22 cellular contexts compared by ENCODE assay signal in the genomic region with DNA sequence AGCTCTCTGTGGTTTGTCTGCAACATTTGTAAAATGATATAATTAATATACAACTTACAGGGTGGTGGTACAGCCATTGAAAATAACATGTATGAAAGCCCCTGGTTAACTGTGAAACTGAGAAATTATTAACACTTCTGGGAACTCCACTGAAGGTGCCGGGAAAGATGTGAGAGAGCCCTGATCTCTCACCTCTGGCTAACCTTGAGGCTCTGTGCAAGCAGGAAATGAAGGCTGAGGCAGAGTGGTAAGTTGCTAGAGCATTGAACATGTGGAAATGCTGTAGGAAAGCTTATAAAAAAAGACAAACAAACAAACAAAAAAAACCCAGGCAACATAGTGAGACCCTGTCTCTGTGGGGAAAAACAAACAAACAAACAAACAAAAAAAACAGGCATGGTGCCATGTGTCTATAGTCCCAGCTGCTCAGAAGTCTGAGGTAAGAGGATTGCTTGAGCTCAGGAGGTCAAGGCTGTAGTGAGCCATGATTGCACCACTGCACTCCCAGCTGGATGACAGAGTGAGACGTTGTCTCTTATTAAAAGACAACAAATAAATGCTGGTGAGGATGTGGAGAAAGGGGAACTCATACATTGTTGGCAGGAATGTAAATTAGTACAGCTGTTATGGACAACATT. TPM values are rescaled to one million over a fixed set of nuclear protein-coding genes. Genes with fewer than 3 reads are reported as not detected.
A peak's percentile ranks its signal among the peaks of the same experiment; 100 is the strongest.
DNase-seq lines count a peak whose midpoint lies in the region; ATAC-seq and TF ChIP-seq lines count a peak whose summit lies in the region.
"Had no signal": no experiment of that assay in that cellular context is flagged by ENCODE, and none has a peak within 500 bp of the region (broad histone marks: within the 10 kb centered on the region; RNA-seq: fewer than 3 reads in every experiment).

No MANE protein-coding gene starts in this region.

- H3K36me3 ChIP-seq in Panc1 (ENCODE audit: control insufficient read depth, insufficient read depth, low read length) = no peaks in the 10 kb centered on the region
- no peaks in the 10 kb centered on the region for H3K36me3 ChIP-seq in endodermal cell (ENCODE audit: control insufficient read depth, insufficient read depth, low read length)
- H3K36me3 ChIP-seq: upper lobe of left lung had no signal

- H3K9me3 ChIP-seq in Panc1 (ENCODE audit: control insufficient read depth, insufficient read depth, low read depth, low read length) (no peaks in the 10 kb centered on the region; the same call in 1 of the 2 replicates), endodermal cell (ENCODE audit: control insufficient read depth, low read length) (peaks cover 52% of the 10 kb centered on the region)

- peak overlapping the region; percentile 23; the same call in 1 of the 2 replicates for H3K27ac ChIP-seq in Panc1 (ENCODE audit: low read length)
- H3K27ac ChIP-seq in endodermal cell (ENCODE audit: low read depth, low read length) = no peak overlapping the region
- H3K27ac ChIP-seq: 22Rv1, stomach, upper lobe of left lung had no signal

- intact Hi-C loops in Panc1 (cut with micrococcal nuclease; ENCODE audit: unreplicated experiment) = no loop called here

- H3K27me3 ChIP-seq in Panc1 (ENCODE audit: control insufficient read depth, insufficient read depth, low read length) (no peaks in the 10 kb centered on the region), endodermal cell (ENCODE audit: control insufficient read depth, insufficient read depth, low read length, poor library complexity, severe bottlenecking) (no peaks in the 10 kb centered on the region)
- H3K27me3 ChIP-seq: stomach, upper lobe of left lung had no signal

- no peaks in the 10 kb centered on the region for H3K4me1 ChIP-seq in Panc1 (ENCODE audit: control insufficient read depth, insufficient read depth, low read length)
- no peaks in the 10 kb centered on the region for H3K4me1 ChIP-seq in endodermal cell (ENCODE audit: control insufficient read depth, insufficient read depth, low read length)
- H3K4me1 ChIP-seq: stomach, upper lobe of left lung had no signal

- H3K9ac ChIP-seq in endodermal cell (ENCODE audit: extremely low read depth, low read length, poor library complexity, severe bottlenecking) = no peak overlapping the region

- CTCF ChIA-PET in Panc1 (lab: Charles Lee) = interaction anchor here (0.6 kb wide), 1 partner anchor 71 kb away, joined by 7 read pairs; no protein-coding TSS in a partner anchor

- no peak overlapping the region for H3K4me3 ChIP-seq in Panc1 (ENCODE audit: low read depth in 2 of 2, low read length in 2 of 2)
- no peak overlapping the region for H3K4me3 ChIP-seq in epithelial cell of proximal tubule (ENCODE audit: low read depth, low read length)
- H3K4me3 ChIP-seq in endodermal cell (ENCODE audit: low read length) = no peak overlapping the region
- H3K4me3 ChIP-seq: stomach, upper lobe of left lung had no signal

- DNase-seq in DMS53 (lab: John Stamatoyannopoulos, UW) (peak; percentile 27), DMS53 treated with DMSO at 0.1 percent for 48 hours (lab: John Stamatoyannopoulos, UW; ENCODE audit: unreplicated experiment) (no peak), Panc1 (ENCODE audit: low read depth, low spot score) (peak; percentile 32), epithelial cell of proximal tubule (ENCODE audit: low read depth) (peak; percentile 12), renal cortical epithelial cell (ENCODE audit: low read depth) (peak; percentile 17), endodermal cell (no peak)
- no peak for DNase-seq in stimulated activated CD8-positive, alpha-beta memory T cell treated with anti-CD3 and anti-CD28 coated beads, Interleukin-4, amount 100 ng/mL, for 48 hours
- DNase-seq: activated CD4-positive, CD25-positive, alpha-beta regulatory T cell; NCI-H187; posterior cingulate gyrus; RPMI8226; stimulated activated CD4-positive, alpha-beta T cell treated with anti-CD3 and anti-CD28 coated beads, Interleukin-4, amount 100 ng/mL, for 1 hour; stomach; upper lobe of left lung had no signal

- H3K4me1 Mint-ChIP-seq in endodermal cell = no peaks in the 10 kb centered on the region
- H3K4me1 Mint-ChIP-seq: B cell, brain had no signal

- peaks cover 34% of the 10 kb centered on the region for H3K36me3 Mint-ChIP-seq in endodermal cell (ENCODE audit: low read depth)

- no TSS peak for BruUV-seq in Panc1 (replicated peaks; lab: Mats Ljungman, UMichigan)

- no peak for TF ChIP-seq CTCF in Panc1 (IDR thresholded peaks at IDR 0.05)
- no peak for TF ChIP-seq CTCF in epithelial cell of proximal tubule (conservative IDR thresholded peaks at IDR 0.05; ENCODE audit: low read depth, low read length)
- no peak for TF ChIP-seq CTCF in endodermal cell (conservative IDR thresholded peaks at IDR 0.05)

- no peaks in the 10 kb centered on the region for H3K27me3 Mint-ChIP-seq in endodermal cell (ENCODE audit: insufficient read depth)
- H3K27me3 Mint-ChIP-seq: B cell; natural killer cell treated with Interleukin-12 subunit alpha and Interleukin-12 subunit beta and Interleukin-15 and Interleukin-18, amount 100 ng/mL, for 72 hours had no signal

- POLR2A ChIA-PET in Panc1 (lab: Charles Lee) = no interaction called here

- in situ Hi-C loops in Panc1 (cut with HindIII; ENCODE audit: low pct_unique_long_range_greater_than_20kb, low sequenced_read_pairs) = no loop called here

- WGBS in endodermal cell (ENCODE audit: insufficient coverage in 1 of 2, insufficient read length in 1 of 2), 2 experiments = 91 to 95% methylated on average over 2 of the region's 2 CpGs

- ATAC-seq in Panc1 = peak; percentile 71; the same call in 1 of the 2 replicates
- ATAC-seq in GM18909 (IDR thresholded peaks at IDR 0.05; ENCODE audit: poor library complexity, unreplicated experiment) = no peak
- ATAC-seq: activated naive CD4-positive, alpha-beta T cell treated with anti-CD3 and anti-CD28 coated beads, Interleukin-2, amount 50 U/mL, for 72 hours; natural killer cell treated with Interleukin-12 subunit alpha and Interleukin-12 subunit beta and Interleukin-15 and Interleukin-18, amount 100 ng/mL, for 72 hours; SK-N-SH treated with all-trans-retinoic acid at 6 μM for 48 hours had no signal

- H3K27ac Mint-ChIP-seq in endodermal cell = no peak overlapping the region
- H3K27ac Mint-ChIP-seq: B cell; brain; natural killer cell treated with Interleukin-12 subunit alpha and Interleukin-12 subunit beta and Interleukin-15 and Interleukin-18, amount 100 ng/mL, for 72 hours had no signal

- no peak overlapping the region for H3K4me3 Mint-ChIP-seq in endodermal cell
- H3K4me3 Mint-ChIP-seq: B cell; brain; natural killer cell treated with Interleukin-12 subunit alpha and Interleukin-12 subunit beta and Interleukin-15 and Interleukin-18, amount 100 ng/mL, for 72 hours had no signal

- peaks cover 47% of the 10 kb centered on the region for H3K9me3 Mint-ChIP-seq in endodermal cell

RNA-seq across cellular contexts. Expression of gene CATSPER3, which starts 7.5 kb away (rescaled TPM):
- total RNA-seq in Panc1 (2021; ENCODE audit: unreplicated experiment) = 0.69 TPM
- polyA plus RNA-seq in Panc1 (2012; ENCODE audit: insufficient read length) = 0.30 TPM
- total RNA-seq in epithelial cell of proximal tubule = 0.29 TPM in 1 of 2 replicates, not detected in the other
- total RNA-seq in renal cortical epithelial cell = 0.10 TPM in 1 of 2 replicates, not detected in the other
- under 1 TPM; 0.64 to 0.68 TPM for total RNA-seq in endodermal cell
- 0.21 TPM for polyA plus RNA-seq in endodermal cell (2013, experiment 1 of 2)
- not detected for polyA plus RNA-seq in endodermal cell (2013, experiment 2 of 2)
- total RNA-seq: G401, stomach had no signal

RNA-seq across cellular contexts. Expression of gene PITX1, which starts 58.8 kb away (rescaled TPM):
- 41.5 TPM for total RNA-seq in Panc1 (2021; ENCODE audit: unreplicated experiment)
- 72.4 TPM for polyA plus RNA-seq in Panc1 (2012; ENCODE audit: insufficient read length)
- total RNA-seq in epithelial cell of proximal tubule = 0.14 and 1.6 TPM in 2 replicates
- 0.55 and 1.4 TPM in 2 replicates for total RNA-seq in renal cortical epithelial cell
- 1 to 10 TPM; 1.3 to 2.4 TPM for total RNA-seq in endodermal cell
- polyA plus RNA-seq in endodermal cell (2013, experiment 1 of 2) = 5.9 TPM
- polyA plus RNA-seq in endodermal cell (2013, experiment 2 of 2) = 5.7 TPM
- total RNA-seq: B cell; natural killer cell treated with Interleukin-12 subunit alpha and Interleukin-12 subunit beta and Interleukin-15 and Interleukin-18, amount 100 ng/mL, for 72 hours had no signal

Comparison
In these comparisons a context has a peak if more than half of its experiments do, and no peak if none do; other contexts are left out.
1. DNase-seq: peak in DMS53 (single experiment), Panc1 (single experiment), epithelial cell of proximal tubule (single experiment) and renal cortical epithelial cell (single experiment); none in DMS53 treated with DMSO at 0.1 percent for 48 hours (single experiment), endodermal cell (single experiment) and stimulated activated CD8-positive, alpha-beta memory T cell treated with anti-CD3 and anti-CD28 coated beads, Interleukin-4, amount 100 ng/mL, for 48 hours (single experiment).
2. RNA of gene PITX1, which starts 58.8 kb away (total RNA-seq): 41.5 TPM in Panc1 (single experiment); 1.3 to 2.4 TPM in endodermal cell, 0.14 to 1.6 TPM in epithelial cell of proximal tubule and 0.55 to 1.4 TPM in renal cortical epithelial cell; every median in the first group is over 10 times any median in the second.